11 cellular contexts compared by ENCODE assay signal in genomic region chr13:112894423-112894672, GRCh38.
A peak's percentile ranks its signal among the peaks of the same experiment; 100 is the strongest.
DNase-seq lines count a peak whose midpoint lies in the region; ATAC-seq and TF ChIP-seq lines count a peak whose summit lies in the region.
"Had no signal": no experiment of that assay in that cellular context is flagged by ENCODE, and none has a peak within 500 bp of the region (broad histone marks: within the 10 kb centered on the region; RNA-seq: fewer than 3 reads in every experiment).

No MANE protein-coding gene starts in this region.

- H3K9ac ChIP-seq in KMS-11: no peak overlapping the region
- H3K9ac ChIP-seq in endocrine pancreas (ENCODE audit: control insufficient read depth, insufficient read depth, low read length): peak overlapping the region; percentile 82
- peak overlapping the region; percentile 95 for H3K9ac ChIP-seq in neuronal stem cell (ENCODE audit: low read depth, low read length, poor library complexity)

- H2AK5ac ChIP-seq in neuronal stem cell (ENCODE audit: low read depth, low read length): peak overlapping the region; percentile 94

- peak overlapping the region; percentile 89 for H3K23ac ChIP-seq in neuronal stem cell (ENCODE audit: low read depth, low read length, poor library complexity)

- H3K79me2 ChIP-seq in KMS-11 (ENCODE audit: insufficient read depth, low read depth): no peaks in the 10 kb centered on the region

- H4K91ac ChIP-seq in neuronal stem cell (ENCODE audit: low read depth, low read length, poor library complexity): peak overlapping the region; percentile 56

- H3K4me2 ChIP-seq in KMS-11: no peak overlapping the region
- H3K4me2 ChIP-seq in neuronal stem cell (ENCODE audit: insufficient read depth, low read length, poor library complexity, severe bottlenecking): peak overlapping the region; percentile 97

- H2BK5ac ChIP-seq in neuronal stem cell (ENCODE audit: low read length): peak overlapping the region; percentile 97

- H2BK12ac ChIP-seq in neuronal stem cell (ENCODE audit: low read length): peak overlapping the region; percentile 95

- H2BK15ac ChIP-seq in neuronal stem cell (ENCODE audit: low read length): peak overlapping the region; percentile 90

- WGBS in neuronal stem cell (ENCODE audit: extremely low coverage in 2 of 2, insufficient read length in 2 of 2, insufficient replicate concordance in 1 of 2), 2 donors: no CpG with 5 or more reads among the region's 34 CpGs

- no peak for DNase-seq in BJ (ENCODE audit: low read depth)
- no peak for DNase-seq in neuronal stem cell (ENCODE audit: low spot score)
- DNase-seq in AG08396 (ENCODE audit: low spot score): no peak
- DNase-seq in OCI-M2 (lab: John Stamatoyannopoulos, UW; ENCODE audit: unreplicated experiment): no peak
- DNase-seq: activated CD4-positive, alpha-beta T cell treated with anti-CD3 and anti-CD28 coated beads for 1 hour; KG1; occipital lobe had no signal

- POLR2A ChIA-PET in BJ (lab: Charles Lee): no interaction called here

- peaks cover 19% of the 10 kb centered on the region for H3K79me1 ChIP-seq in neuronal stem cell (ENCODE audit: low read depth, low read length)

- no peak overlapping the region for H4K8ac ChIP-seq in neuronal stem cell (ENCODE audit: low read depth, low read length)

- CTCF ChIA-PET in BJ (lab: Yijun Ruan, JAX): no interaction called here

- peaks cover 25% of the 10 kb centered on the region for H3K27me3 ChIP-seq in BJ (ENCODE audit: control insufficient read depth, insufficient read depth, low read length)
- no peaks in the 10 kb centered on the region for H3K27me3 ChIP-seq in KMS-11 (ENCODE audit: insufficient read depth, low read depth)
- H3K27me3 ChIP-seq in endocrine pancreas (ENCODE audit: control insufficient read depth, insufficient read depth, low read length): no peaks in the 10 kb centered on the region
- H3K27me3 ChIP-seq in neuronal stem cell (ENCODE audit: control insufficient read depth in 3 of 3, insufficient read depth in 3 of 3, low read depth in 1 of 3, low read length in 3 of 3): peaks cover 0 to 7% (median 0%) of the 10 kb centered on the region in 3 experiments

- H3K27ac ChIP-seq in KMS-11 (no peak overlapping the region), neuronal stem cell (replicated peaks; ENCODE audit: low read length) (no peak overlapping the region)

- no peak for TF ChIP-seq CTCF in BJ (IDR thresholded peaks at IDR 0.05; ENCODE audit: insufficient read depth, low read depth, low read length)
- TF ChIP-seq CTCF in KMS-11 (conservative IDR thresholded peaks at IDR 0.05; ENCODE audit: low read depth, low read length): no peak

- H2AFZ ChIP-seq in KMS-11 (ENCODE audit: low read depth) (peak overlapping the region; percentile 30; the same call in 1 of the 2 replicates), neuronal stem cell (ENCODE audit: low read length) (peak overlapping the region; percentile 81)

- no peak for ATAC-seq in GM19452 (IDR thresholded peaks at IDR 0.05; ENCODE audit: unreplicated experiment)
- ATAC-seq in HG03442 (IDR thresholded peaks at IDR 0.05; ENCODE audit: unreplicated experiment): no peak

- no peaks in the 10 kb centered on the region for H3K9me3 ChIP-seq in endocrine pancreas (ENCODE audit: control insufficient read depth, low read length)
- no peaks in the 10 kb centered on the region for H3K9me3 ChIP-seq in neuronal stem cell (replicated peaks in 1 of 2; ENCODE audit: control insufficient read depth in 2 of 2, insufficient read depth in 1 of 2, low read depth in 1 of 2, low read length in 2 of 2)

- peak overlapping the region; percentile 10 for H3K4ac ChIP-seq in neuronal stem cell (ENCODE audit: low read length)

- no peaks in the 10 kb centered on the region for H3K4me1 ChIP-seq in KMS-11 (ENCODE audit: low read depth, poor library complexity, severe bottlenecking)
- H3K4me1 ChIP-seq in endocrine pancreas (ENCODE audit: control insufficient read depth, insufficient read depth, low read length): no peaks in the 10 kb centered on the region
- peaks cover 41 to 43% of the 10 kb centered on the region in 2 donors for H3K4me1 ChIP-seq in neuronal stem cell (ENCODE audit: control insufficient read depth in 2 of 2, insufficient read depth in 1 of 2, low read depth in 1 of 2, low read length in 2 of 2)

- peak overlapping the region; percentile 77 for H2BK120ac ChIP-seq in neuronal stem cell (ENCODE audit: low read depth, low read length)

- H3K36me3 ChIP-seq in BJ (ENCODE audit: control insufficient read depth, insufficient read depth, low read length) (no peaks in the 10 kb centered on the region), KMS-11 (ENCODE audit: insufficient read depth) (no peaks in the 10 kb centered on the region), endocrine pancreas (ENCODE audit: control insufficient read depth, insufficient read depth, low read length) (no peaks in the 10 kb centered on the region), neuronal stem cell (replicated peaks in 1 of 2; ENCODE audit: control insufficient read depth in 2 of 2, insufficient read depth in 2 of 2, low read length in 2 of 2) (peaks cover 0 to 4% of the 10 kb centered on the region in 2 donors)

- peak overlapping the region; percentile 97 for H3K18ac ChIP-seq in neuronal stem cell (ENCODE audit: low read length)

- peak overlapping the region; percentile 9; the same call in 1 of the 2 replicates for H3K4me3 ChIP-seq in BJ (ENCODE audit: low read depth, low read length)
- H3K4me3 ChIP-seq in KMS-11 (IDR thresholded peaks at IDR 0.05; ENCODE audit: insufficient read depth, low read depth, low read length): no peak overlapping the region
- H3K4me3 ChIP-seq in endocrine pancreas (ENCODE audit: control insufficient read depth, insufficient read depth, low read length): no peak overlapping the region
- peak overlapping the region; percentile 48 to 92 for H3K4me3 ChIP-seq in neuronal stem cell (ENCODE audit: low read length in 2 of 2)

- H4K20me1 ChIP-seq in KMS-11 (ENCODE audit: insufficient read depth): no peaks in the 10 kb centered on the region

- H3K14ac ChIP-seq in neuronal stem cell (ENCODE audit: low read length): no peak overlapping the region

Comparison
In these comparisons a context has a peak if more than half of its experiments do, and no peak if none do; other contexts are left out.
1. H3K4me3 ChIP-seq: peak in BJ (single experiment) and neuronal stem cell (2 of 2); none in KMS-11 (single experiment) and endocrine pancreas (single experiment).